In genomic region chr21:36576441-36576840, GRCh38 we compare ENCODE assay signal across 15 cellular contexts.
A peak's percentile ranks its signal among the peaks of the same experiment; 100 is the strongest.
DNase-seq lines count a peak whose midpoint lies in the region; ATAC-seq, FAIRE-seq and TF ChIP-seq lines count a peak whose summit lies in the region.
"Had no signal": no experiment of that assay in that cellular context is flagged by ENCODE, and none has a peak within 500 bp of the region (broad histone marks: within the 10 kb centered on the region; RNA-seq: fewer than 3 reads in every experiment).

No MANE protein-coding gene starts in this region.

- no peak for DNase-seq in HepG2 (ENCODE audit: low spot score)
- no peak for DNase-seq in right lobe of liver
- peak; percentile 7 for DNase-seq in foreskin melanocyte
- DNase-seq in neuronal stem cell (ENCODE audit: low spot score), result no peak
- no peak for DNase-seq in occipital lobe (lab: John Stamatoyannopoulos, UW)
- DNase-seq in stimulated activated CD4-positive, alpha-beta T cell treated with anti-CD3 and anti-CD28 coated beads, Interleukin-15, amount 100 ng/mL, for 24 hours, result no peak
- DNase-seq in PC-3, result no peak
- DNase-seq: ACHN; Calu3; CD4-positive, alpha-beta T cell; DMS 273 treated with DMSO at 0.1 percent for 48 hours; HCEC 1CT; HFFc6 had no signal

- H2AK5ac ChIP-seq in neuronal stem cell (ENCODE audit: low read depth, low read length), result no peak overlapping the region

- H3K36me3 ChIP-seq in HepG2 (replicated peaks in 1 of 2; ENCODE audit: control insufficient read depth in 1 of 2, insufficient read depth in 2 of 2, low read length in 2 of 2) (no peaks in the 10 kb centered on the region), right lobe of liver (no peaks in the 10 kb centered on the region), neuronal stem cell (replicated peaks in 1 of 2; ENCODE audit: control insufficient read depth in 2 of 2, insufficient read depth in 2 of 2, low read length in 2 of 2) (no peaks in the 10 kb centered on the region), PC-3 (ENCODE audit: low read depth, low read length) (no peaks in the 10 kb centered on the region)

- no peak overlapping the region for H4K8ac ChIP-seq in neuronal stem cell (ENCODE audit: low read depth, low read length)

- H2BK120ac ChIP-seq in neuronal stem cell (ENCODE audit: low read depth, low read length), result no peak overlapping the region

- POLR2A ChIA-PET in HepG2 (lab: Yijun Ruan, JAX) (no interaction called here), PC-3 (lab: Charles Lee; ENCODE audit: unreplicated experiment) (no interaction called here)

- H3K18ac ChIP-seq in neuronal stem cell (ENCODE audit: low read length), result peak overlapping the region; percentile 1

- FAIRE-seq in HepG2 (lab: Jason Lieb, UNC), result no peak
- FAIRE-seq: GM18507 had no signal

- no peaks in the 10 kb centered on the region for H4K20me1 ChIP-seq in HepG2 (ENCODE audit: insufficient read depth, low read length)
- H4K20me1 ChIP-seq in PC-3 (ENCODE audit: low read length), result no peaks in the 10 kb centered on the region

- H3K27ac ChIP-seq in HepG2 (ENCODE audit: extremely low read length, insufficient read depth, low read length) (no peak overlapping the region), right lobe of liver (no peak overlapping the region), neuronal stem cell (replicated peaks; ENCODE audit: low read length) (no peak overlapping the region), PC-3 (ENCODE audit: low read length) (no peak overlapping the region)
- H3K27ac ChIP-seq: HL-60 had no signal

- no peaks in the 10 kb centered on the region for H3K79me1 ChIP-seq in neuronal stem cell (ENCODE audit: low read depth, low read length)

- H3K14ac ChIP-seq in neuronal stem cell (ENCODE audit: low read length), result no peak overlapping the region

- no peak overlapping the region for H4K91ac ChIP-seq in neuronal stem cell (ENCODE audit: low read depth, low read length, poor library complexity)

- H2BK5ac ChIP-seq in neuronal stem cell (ENCODE audit: low read length), result no peak overlapping the region

- H3K9ac ChIP-seq in HepG2 (ENCODE audit: insufficient read depth, low read depth, low read length) (no peak overlapping the region), neuronal stem cell (ENCODE audit: low read depth, low read length, poor library complexity) (no peak overlapping the region), PC-3 (ENCODE audit: low read length) (no peak overlapping the region)

- 0 out of 3 replicates have a peak, but pooled peaks have one; percentile 29 for ATAC-seq in HepG2
- no peak for ATAC-seq in right lobe of liver
- ATAC-seq in PC-3, result no peak

- H3F3A ChIP-seq in PC-3 (ENCODE audit: low read length, unreplicated experiment), result no peaks in the 10 kb centered on the region

- no peaks in the 10 kb centered on the region for H3K9me2 ChIP-seq in PC-3 (replicated peaks; ENCODE audit: low read length)

- no peak overlapping the region for H2AFZ ChIP-seq in HepG2 (ENCODE audit: low read length)
- H2AFZ ChIP-seq in neuronal stem cell (ENCODE audit: low read length), result no peak overlapping the region
- no peak overlapping the region for H2AFZ ChIP-seq in PC-3 (ENCODE audit: low read length)

- H3K4me2 ChIP-seq in HepG2 (ENCODE audit: low read depth, low read length) (no peak overlapping the region), neuronal stem cell (ENCODE audit: insufficient read depth, low read length, poor library complexity, severe bottlenecking) (no peak overlapping the region), PC-3 (ENCODE audit: low read length) (no peak overlapping the region)

- H3K79me2 ChIP-seq in HepG2 (ENCODE audit: insufficient read depth, low read length) (no peaks in the 10 kb centered on the region), PC-3 (ENCODE audit: low read length) (no peaks in the 10 kb centered on the region)

- BruUV-seq in HepG2 (replicated peaks; lab: Mats Ljungman, UMichigan) (no TSS peak), PC-3 (replicated peaks; lab: Mats Ljungman, UMichigan) (no TSS peak)

- TF ChIP-seq CTCF in HepG2 (CRISPR knock-in tag; IDR thresholded peaks at IDR 0.05), result no peak
- TF ChIP-seq CTCF in right lobe of liver (IDR thresholded peaks at IDR 0.05), result no peak
- no peak for TF ChIP-seq CTCF in PC-3 (conservative IDR thresholded peaks at IDR 0.05; ENCODE audit: low read depth, low read length)

- TF ChIP-seq EP300 in HepG2 (IDR thresholded peaks at IDR 0.05; ENCODE audit: low read depth in 2 of 2, low read length in 2 of 2) (no peak), HepG2 (CRISPR knock-in tag; IDR thresholded peaks at IDR 0.05; ENCODE audit: borderline replicate concordance) (no peak)

- TF ChIP-seq RAD21 in HepG2 (CRISPR knock-in tag; IDR thresholded peaks at IDR 0.05), result no peak

- no peaks in the 10 kb centered on the region for H3K9me3 ChIP-seq in HepG2 (ENCODE audit: low read length)
- no peaks in the 10 kb centered on the region for H3K9me3 ChIP-seq in right lobe of liver
- H3K9me3 ChIP-seq in neuronal stem cell (replicated peaks in 1 of 2; ENCODE audit: control insufficient read depth in 2 of 2, insufficient read depth in 1 of 2, low read depth in 1 of 2, low read length in 2 of 2), result no peaks in the 10 kb centered on the region
- H3K9me3 ChIP-seq in PC-3 (ENCODE audit: low read length), result 0 out of 2 replicates have a peak, but pooled peaks cover 4% of the 10 kb centered on the region

- H3K4ac ChIP-seq in neuronal stem cell (ENCODE audit: low read length), result no peak overlapping the region

- in situ Hi-C loops in HepG2 (cut with HindIII; ENCODE audit: extremely low pct_ligation_motif_present, low pct_unique_long_range_greater_than_20kb), result no loop called here

- CTCF ChIA-PET in HepG2 (lab: Yijun Ruan, JAX; ENCODE audit: low intra/inter-chr PET ratio, low total read pairs), result no interaction called here
- CTCF ChIA-PET in PC-3 (lab: Charles Lee), result no interaction called here

- intact Hi-C loops in HepG2 (cut with micrococcal nuclease; ENCODE audit: unreplicated experiment), result no loop called here
- intact Hi-C loops in right lobe of liver (cut with DNase I), result no loop called here
- intact Hi-C loops in PC-3 (cut with micrococcal nuclease), result no loop called here

- 54% methylated on average over 9 of the region's 9 CpGs for WGBS in HepG2 (ENCODE audit: low lambda C conversion rate)
- WGBS in right lobe of liver (ENCODE audit: insufficient coverage, low coverage, low lambda C conversion rate, missing lambda C conversion rate), result 95% methylated on average over 9 of the region's 9 CpGs
- no CpG with 5 or more reads among the region's 9 CpGs for WGBS in neuronal stem cell (ENCODE audit: extremely low coverage in 2 of 2, insufficient read length in 2 of 2, insufficient replicate concordance in 1 of 2), 2 donors

- H3K27me3 ChIP-seq in HepG2 (ENCODE audit: control insufficient read depth in 1 of 2, insufficient read depth in 2 of 2, low read length in 2 of 2) (peaks cover 0 to 10% of the 10 kb centered on the region in 2 experiments; a peak in 2 of 5 replicates), right lobe of liver (no peaks in the 10 kb centered on the region), neuronal stem cell (ENCODE audit: control insufficient read depth in 3 of 3, insufficient read depth in 3 of 3, low read depth in 1 of 3, low read length in 3 of 3) (peaks cover 0 to 23% (median 0%) of the 10 kb centered on the region in 3 experiments), PC-3 (ENCODE audit: low read length) (no peaks in the 10 kb centered on the region)

- TF ChIP-seq POLR2A in HepG2 (IDR thresholded peaks at IDR 0.05; ENCODE audit: insufficient read depth in 1 of 2, low read depth in 2 of 2, low read length in 2 of 2) (no peak), right lobe of liver (IDR thresholded peaks at IDR 0.05) (no peak)

- H2BK15ac ChIP-seq in neuronal stem cell (ENCODE audit: low read length), result no peak overlapping the region

- no peak overlapping the region for H3K4me3 ChIP-seq in HepG2 (replicated peaks in 1 of 3; ENCODE audit: insufficient read depth in 1 of 3, low read depth in 2 of 3, low read length in 3 of 3)
- no peak overlapping the region for H3K4me3 ChIP-seq in right lobe of liver
- H3K4me3 ChIP-seq in neuronal stem cell (ENCODE audit: low read length in 2 of 2), result no peak overlapping the region
- no peak overlapping the region for H3K4me3 ChIP-seq in PC-3 (ENCODE audit: low read length)

- no peaks in the 10 kb centered on the region for H3K4me1 ChIP-seq in HepG2 (ENCODE audit: insufficient read depth, low read length)
- no peaks in the 10 kb centered on the region for H3K4me1 ChIP-seq in right lobe of liver
- H3K4me1 ChIP-seq in neuronal stem cell (ENCODE audit: control insufficient read depth in 2 of 2, insufficient read depth in 1 of 2, low read depth in 1 of 2, low read length in 2 of 2), result no peaks in the 10 kb centered on the region
- no peaks in the 10 kb centered on the region for H3K4me1 ChIP-seq in PC-3 (ENCODE audit: insufficient read depth, low read length)

- H2BK12ac ChIP-seq in neuronal stem cell (ENCODE audit: low read length), result no peak overlapping the region

- H3K23ac ChIP-seq in neuronal stem cell (ENCODE audit: low read depth, low read length, poor library complexity), result no peak overlapping the region

TF ChIP-seq in HepG2, 621 proteins besides CTCF, POLR2A, EP300 and RAD21 (continues in another document):
- TF ChIP-seq ZNF326 (CRISPR knock-in tag; IDR thresholded peaks at IDR 0.05; ENCODE audit: borderline replicate concordance) (no peak), ZFP36L1 (CRISPR knock-in tag; IDR thresholded peaks at IDR 0.05) (no peak), ZBTB1 (CRISPR knock-in tag; IDR thresholded peaks at IDR 0.05; ENCODE audit: borderline replicate concordance) (no peak), CHCHD3 (CRISPR knock-in tag; IDR thresholded peaks at IDR 0.05) (no peak), DZIP1 (CRISPR knock-in tag; IDR thresholded peaks at IDR 0.05) (no peak), U2AF2 (IDR thresholded peaks at IDR 0.05; ENCODE audit: low read depth, low read length) (no peak), SRF (IDR thresholded peaks at IDR 0.05; ENCODE audit: low read depth, low read length) (no peak)
